ENCODE assay signal across 1 cellular context in the genomic region with DNA sequence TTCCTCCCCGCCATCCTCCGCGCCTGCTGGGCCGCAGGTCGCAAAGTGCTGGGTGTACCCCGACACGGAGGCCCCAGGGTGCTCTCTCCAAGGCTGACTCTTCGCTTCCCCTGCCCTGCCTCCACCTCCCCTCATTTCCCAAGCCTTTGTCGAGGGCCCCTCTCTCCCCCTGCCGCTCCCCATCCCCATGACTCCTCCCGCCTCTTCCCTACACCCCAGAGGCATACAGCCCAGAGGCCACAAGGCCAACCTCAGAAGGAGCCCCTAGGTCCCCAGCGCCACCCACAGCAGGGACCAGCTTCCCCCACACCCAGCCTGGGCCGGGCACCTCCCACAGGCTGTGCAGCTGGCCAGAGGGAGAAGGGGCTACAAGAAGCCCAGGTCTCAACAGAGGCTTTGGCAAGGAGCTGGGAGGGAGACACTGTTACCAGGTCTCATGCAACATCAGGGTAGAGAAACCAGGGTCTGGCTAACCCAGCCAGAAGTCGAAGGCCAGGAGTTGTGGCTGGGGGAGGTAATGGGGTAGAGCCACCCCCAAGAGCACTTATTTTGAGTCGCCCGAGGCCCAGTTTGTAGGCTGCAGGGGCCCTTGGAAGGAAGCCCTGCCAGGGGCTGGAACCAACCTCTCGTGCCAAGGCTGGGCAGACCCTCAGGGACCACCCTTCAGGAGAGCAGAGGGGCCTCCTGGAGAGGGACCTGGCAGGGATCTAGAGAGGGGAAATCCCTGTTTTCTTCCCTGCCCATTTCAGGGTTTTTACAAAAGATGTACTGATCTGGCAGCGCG.
TF ChIP-seq lines count a peak whose summit lies in the region.

No MANE protein-coding gene starts in this region.

TF ChIP-seq in H1, 55 proteins besides CTCF, POLR2A, EP300 and RAD21:
- TF ChIP-seq HDAC2 (IDR thresholded peaks at IDR 0.05; ENCODE audit: borderline replicate concordance in 1 of 2, low read depth in 2 of 2, low read length in 2 of 2) = no peak
- no peak for TF ChIP-seq CEBPB (IDR thresholded peaks at IDR 0.05; ENCODE audit: low read depth, low read length)
- no peak for TF ChIP-seq JUND (IDR thresholded peaks at IDR 0.05; ENCODE audit: low read length)
- TF ChIP-seq, protein P1, sequence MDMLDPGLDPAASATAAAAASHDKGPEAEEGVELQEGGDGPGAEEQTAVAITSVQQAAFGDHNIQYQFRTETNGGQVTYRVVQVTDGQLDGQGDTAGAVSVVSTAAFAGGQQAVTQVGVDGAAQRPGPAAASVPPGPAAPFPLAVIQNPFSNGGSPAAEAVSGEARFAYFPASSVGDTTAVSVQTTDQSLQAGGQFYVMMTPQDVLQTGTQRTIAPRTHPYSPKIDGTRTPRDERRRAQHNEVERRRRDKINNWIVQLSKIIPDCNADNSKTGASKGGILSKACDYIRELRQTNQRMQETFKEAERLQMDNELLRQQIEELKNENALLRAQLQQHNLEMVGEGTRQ (IDR thresholded peaks at IDR 0.05; ENCODE audit: low read length) = no peak
- TF ChIP-seq TEAD4 (IDR thresholded peaks at IDR 0.05; ENCODE audit: low read depth, low read length) = no peak
- TF ChIP-seq CHD2 (IDR thresholded peaks at IDR 0.05; ENCODE audit: low read length) = no peak
- no peak for TF ChIP-seq NANOG (IDR thresholded peaks at IDR 0.05; ENCODE audit: insufficient read depth, low read depth, low read length, poor library complexity, severe bottlenecking)
- TF ChIP-seq CTBP2 (IDR thresholded peaks at IDR 0.05; ENCODE audit: borderline replicate concordance, insufficient read depth, insufficient read length, low read length) = no peak
- TF ChIP-seq, protein P2, sequence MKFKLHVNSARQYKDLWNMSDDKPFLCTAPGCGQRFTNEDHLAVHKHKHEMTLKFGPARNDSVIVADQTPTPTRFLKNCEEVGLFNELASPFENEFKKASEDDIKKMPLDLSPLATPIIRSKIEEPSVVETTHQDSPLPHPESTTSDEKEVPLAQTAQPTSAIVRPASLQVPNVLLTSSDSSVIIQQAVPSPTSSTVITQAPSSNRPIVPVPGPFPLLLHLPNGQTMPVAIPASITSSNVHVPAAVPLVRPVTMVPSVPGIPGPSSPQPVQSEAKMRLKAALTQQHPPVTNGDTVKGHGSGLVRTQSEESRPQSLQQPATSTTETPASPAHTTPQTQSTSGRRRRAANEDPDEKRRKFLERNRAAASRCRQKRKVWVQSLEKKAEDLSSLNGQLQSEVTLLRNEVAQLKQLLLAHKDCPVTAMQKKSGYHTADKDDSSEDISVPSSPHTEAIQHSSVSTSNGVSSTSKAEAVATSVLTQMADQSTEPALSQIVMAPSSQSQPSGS (IDR thresholded peaks at IDR 0.05; ENCODE audit: low read length) = no peak
- no peak for TF ChIP-seq TCF12 (IDR thresholded peaks at IDR 0.05; ENCODE audit: low read depth, low read length)
- TF ChIP-seq JUN (IDR thresholded peaks at IDR 0.05; ENCODE audit: low read depth, low read length) = no peak
- no peak for TF ChIP-seq BACH1 (IDR thresholded peaks at IDR 0.05; ENCODE audit: low read length)
